Comparison of ENCODE assay signal across 11 cellular contexts in the genomic region with DNA sequence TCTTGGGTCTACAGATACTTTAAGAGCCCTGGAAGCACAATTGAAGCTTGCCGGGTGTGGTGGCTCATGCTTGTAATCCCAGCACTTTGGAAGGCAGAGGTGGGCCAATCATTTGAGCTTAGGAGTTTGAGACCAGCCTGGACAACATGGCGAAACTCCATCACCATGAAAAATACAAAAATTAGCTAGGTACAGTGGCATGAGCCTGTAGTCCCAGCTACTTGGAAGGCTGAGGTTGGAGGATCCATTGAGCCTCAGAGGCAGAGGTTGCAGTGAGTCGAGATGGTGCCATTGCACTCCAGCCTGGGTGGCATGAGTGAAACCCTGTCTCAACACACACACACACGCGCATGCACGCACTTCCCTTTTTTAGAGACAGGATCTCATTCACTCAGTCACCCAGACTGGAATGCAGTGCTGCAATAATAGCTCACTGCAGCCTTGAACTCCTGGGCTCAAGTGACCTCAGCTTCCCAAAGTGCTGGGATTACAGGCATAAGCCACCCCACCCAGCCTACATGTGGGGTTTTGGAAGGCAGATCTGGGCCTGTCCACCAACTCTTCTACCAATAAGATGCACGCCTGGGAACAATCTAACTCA.
DNase-seq lines count a peak whose midpoint lies in the region; ATAC-seq and TF ChIP-seq lines count a peak whose summit lies in the region.
"Had no signal": no experiment of that assay in that cellular context is flagged by ENCODE, and none has a peak within 500 bp of the region (broad histone marks: within the 10 kb centered on the region; RNA-seq: fewer than 3 reads in every experiment).

No MANE protein-coding gene starts in this region.

- WGBS in GM23248 (ENCODE audit: low coverage in 1 of 2, low lambda C conversion rate in 2 of 2, missing lambda C conversion rate in 2 of 2), 2 experiments = 88 to 89% methylated on average over 7 of the region's 7 CpGs
- WGBS in stomach, 5 donors = 86 to 97% (median 92%) methylated on average over 7 of the region's 7 CpGs

- H3K27ac ChIP-seq in GM23248 = peak overlapping the region; percentile 33
- no peak overlapping the region for H3K27ac ChIP-seq in stomach
- H3K27ac ChIP-seq: colonic mucosa had no signal

- no peak overlapping the region for H3K4me3 ChIP-seq in GM23248
- no peak overlapping the region for H3K4me3 ChIP-seq in stomach
- H3K4me3 ChIP-seq: colonic mucosa had no signal

- no peaks in the 10 kb centered on the region for H4K20me1 ChIP-seq in GM23248 (ENCODE audit: insufficient read depth)

- ATAC-seq in sciatic nerve = peak; percentile 50
- no peak for ATAC-seq in HG03469 (IDR thresholded peaks at IDR 0.05; ENCODE audit: unreplicated experiment)
- no peak for ATAC-seq in GM21526 (IDR thresholded peaks at IDR 0.05; ENCODE audit: low FRiP score, unreplicated experiment)

- H3K79me2 ChIP-seq in GM23248 (ENCODE audit: insufficient read depth) = no peaks in the 10 kb centered on the region

- TF ChIP-seq CTCF in stomach (IDR thresholded peaks at IDR 0.05) = no peak

- H3K9ac ChIP-seq in GM23248 = no peak overlapping the region

- TF ChIP-seq POLR2A in stomach (IDR thresholded peaks at IDR 0.05) = no peak

- intact Hi-C loops in sciatic nerve (cut with DNase I) (no loop called here), stomach (cut with DNase I; ENCODE audit: low total_unique reads) (no loop called here)

- peaks cover 24% of the 10 kb centered on the region for H3F3A ChIP-seq in GM23248 (ENCODE audit: insufficient read depth)

- no peaks in the 10 kb centered on the region for H3K36me3 Mint-ChIP-seq in activated CD4-positive, alpha-beta T cell treated with anti-CD3 and anti-CD28 coated beads, Interleukin-2, amount 10 ng/mL, durations not matched to agents 7 days and 5 days (ENCODE audit: low read depth)

- in situ Hi-C loops in GM23248 (cut with MboI) = no loop called here

- no peak overlapping the region for H2AFZ ChIP-seq in GM23248

- H3K4me2 ChIP-seq in GM23248 (ENCODE audit: unreplicated experiment) = peak overlapping the region; percentile 2

- peaks cover 38% of the 10 kb centered on the region for H3K4me1 ChIP-seq in GM23248 (ENCODE audit: insufficient read depth)
- H3K4me1 ChIP-seq in stomach = no peaks in the 10 kb centered on the region
- H3K4me1 ChIP-seq: colonic mucosa had no signal

- no peaks in the 10 kb centered on the region for H3K9me3 ChIP-seq in GM23248 (ENCODE audit: low read depth)
- H3K9me3 ChIP-seq in stomach = peaks cover 0 to 10% (median 7%) of the 10 kb centered on the region in 4 donors
- H3K9me3 ChIP-seq: colonic mucosa had no signal

- CTCF ChIA-PET in activated CD4-positive, alpha-beta T cell treated with anti-CD3 and anti-CD28 coated beads, Interleukin-2, amount 10 ng/mL, durations not matched to agents 7 days and 5 days (lab: Charles Lee) = interaction anchor here (0.6 kb wide), 1 partner anchor 23 kb away, joined by 4 read pairs; no protein-coding TSS in a partner anchor

- TF ChIP-seq EP300 in stomach (IDR thresholded peaks at IDR 0.05) = no peak

- H3K27ac Mint-ChIP-seq in activated CD4-positive, alpha-beta T cell treated with anti-CD3 and anti-CD28 coated beads, Interleukin-2, amount 10 ng/mL, durations not matched to agents 7 days and 5 days = no peak overlapping the region
- H3K27ac Mint-ChIP-seq: activated T-helper 1 cell treated with anti-CD3 and anti-CD28 coated beads, Interleukin-12 subunit alpha, Interleukin-12 subunit beta, Interleukin-2, Interleukin-4 antibody, amounts not matched to agents 30 ng/mL and 10 ng/mL and 1 ng/mL, durations not matched to agents 14 hours and 24 hours and 36 hours had no signal

- DNase-seq in GM23248 (peak; percentile 43), SIG-M5 treated with dmso at 0.1 percent for 504 hours (lab: John Stamatoyannopoulos, UW; ENCODE audit: unreplicated experiment) (peak; percentile 85), globus pallidus (ENCODE audit: low spot score) (peak; percentile 13), sciatic nerve (ENCODE audit: low spot score) (peak; percentile 63), stomach (no peak)
- no peak for DNase-seq in activated CD4-positive, alpha-beta T cell treated with anti-CD3 and anti-CD28 coated beads, Interleukin-2, amount 10 ng/mL, durations not matched to agents 7 days and 5 days
- DNase-seq: colonic mucosa; stimulated activated CD8-positive, alpha-beta memory T cell treated with anti-CD3 and anti-CD28 coated beads, Interleukin-4, amount 100 ng/mL, for 48 hours had no signal

- H3K4me1 Mint-ChIP-seq in activated CD4-positive, alpha-beta T cell treated with anti-CD3 and anti-CD28 coated beads, Interleukin-2, amount 10 ng/mL, durations not matched to agents 7 days and 5 days = no peaks in the 10 kb centered on the region

- H3K27me3 ChIP-seq in GM23248 (replicated peaks; ENCODE audit: insufficient read depth) = no peaks in the 10 kb centered on the region
- no peaks in the 10 kb centered on the region for H3K27me3 ChIP-seq in stomach
- H3K27me3 ChIP-seq: colonic mucosa had no signal

- no peaks in the 10 kb centered on the region for H3K27me3 Mint-ChIP-seq in activated CD4-positive, alpha-beta T cell treated with anti-CD3 and anti-CD28 coated beads, Interleukin-2, amount 10 ng/mL, durations not matched to agents 7 days and 5 days

- POLR2A ChIA-PET in activated CD4-positive, alpha-beta T cell treated with anti-CD3 and anti-CD28 coated beads, Interleukin-2, amount 10 ng/mL, durations not matched to agents 7 days and 5 days (lab: Charles Lee) = no interaction called here

- H3K9me3 Mint-ChIP-seq in activated CD4-positive, alpha-beta T cell treated with anti-CD3 and anti-CD28 coated beads, Interleukin-2, amount 10 ng/mL, durations not matched to agents 7 days and 5 days = peaks cover 6% of the 10 kb centered on the region

- no peaks in the 10 kb centered on the region for H3K36me3 ChIP-seq in GM23248 (ENCODE audit: low read depth)
- no peaks in the 10 kb centered on the region for H3K36me3 ChIP-seq in stomach
- H3K36me3 ChIP-seq: colonic mucosa had no signal

- no peak overlapping the region for H3K4me3 Mint-ChIP-seq in activated CD4-positive, alpha-beta T cell treated with anti-CD3 and anti-CD28 coated beads, Interleukin-2, amount 10 ng/mL, durations not matched to agents 7 days and 5 days
- H3K4me3 Mint-ChIP-seq: activated T-helper 1 cell treated with anti-CD3 and anti-CD28 coated beads, Interleukin-12 subunit alpha, Interleukin-12 subunit beta, Interleukin-2, Interleukin-4 antibody, amounts not matched to agents 30 ng/mL and 10 ng/mL and 1 ng/mL, durations not matched to agents 14 hours and 24 hours and 36 hours had no signal

- H3K9me2 ChIP-seq in GM23248 (ENCODE audit: insufficient read depth) = no peaks in the 10 kb centered on the region

Comparison
In these comparisons a context has a peak if more than half of its experiments do, and no peak if none do; other contexts are left out.
1. DNase-seq: peak in GM23248 (single experiment), SIG-M5 treated with dmso at 0.1 percent for 504 hours (single experiment), globus pallidus (single experiment) and sciatic nerve (single experiment); none in activated CD4-positive, alpha-beta T cell treated with anti-CD3 and anti-CD28 coated beads, Interleukin-2, amount 10 ng/mL, durations not matched to agents 7 days and 5 days (single experiment) and stomach (single experiment).